Comparison of ENCODE assay signal across 13 cellular contexts in genomic region chr20:38731738-38732113, GRCh38. TPM values are rescaled to one million over a fixed set of nuclear protein-coding genes. Genes with fewer than 3 reads are reported as not detected.
DNase-seq lines count a peak whose midpoint lies in the region; ATAC-seq, FAIRE-seq and TF ChIP-seq lines count a peak whose summit lies in the region.
"Had no signal": no experiment of that assay in that cellular context is flagged by ENCODE, and none has a peak within 500 bp of the region (broad histone marks: within the 10 kb centered on the region; RNA-seq: fewer than 3 reads in every experiment).

No MANE protein-coding gene starts in this region.

- TF ChIP-seq EP300 in A549 (IDR thresholded peaks at IDR 0.05), result no peak

- DNase-seq in A549 (ENCODE audit: low read depth in 1 of 2, low spot score in 1 of 2) (no peak), Panc1 (ENCODE audit: low read depth, low spot score) (no peak), lower lobe of right lung (no peak), NCI-H2107 (lab: John Stamatoyannopoulos, UW) (no peak), GF-D8 (lab: John Stamatoyannopoulos, UW) (no peak)
- no peak for DNase-seq in CD4-positive, alpha-beta T cell
- no peak for DNase-seq in activated CD4-positive, CD25-positive, alpha-beta regulatory T cell treated with anti-CD3 and anti-CD28 coated beads, Interleukin-2, amount 50 U/mL, for 72 hours

- TF ChIP-seq CTCF in A549 (IDR thresholded peaks at IDR 0.05) (peak; percentile 16; the same call in 2 of the 3 replicates), Panc1 (IDR thresholded peaks at IDR 0.05) (no peak; the same call in none of the 2 replicates), lower lobe of right lung (IDR thresholded peaks at IDR 0.05) (peak; percentile 0)
- TF ChIP-seq CTCF in CD4-positive, alpha-beta T cell (IDR thresholded peaks at IDR 0.05), result no peak

- H3K4me1 Mint-ChIP-seq in CD4-positive, alpha-beta T cell (ENCODE audit: low read depth), result peaks cover 48% of the 10 kb centered on the region

- CTCF ChIA-PET in A549 (lab: Yijun Ruan, JAX), result interaction anchor here (0.7 to 4.1 kb wide), 29 partner anchors 9 to 116 kb away, joined by 3 to 52 read pairs (median 5); partner anchors contain the start of gene ACTR5
- CTCF ChIA-PET in CD4-positive, alpha-beta T cell (lab: Charles Lee), result no interaction called here
- CTCF ChIA-PET in Panc1 (lab: Charles Lee), result no interaction called here

- ATAC-seq in A549 (peak in 1 of 2 experiments; percentile 6; a peak in 2 of 6 replicates), Panc1 (peak; percentile 14), lower lobe of right lung (no peak), HG02759 (IDR thresholded peaks at IDR 0.05; ENCODE audit: unreplicated experiment) (no peak)
- no peak for ATAC-seq in CD4-positive, alpha-beta T cell (ENCODE audit: poor library complexity)

- intact Hi-C loops in CD4-positive, alpha-beta T cell (cut with DNase I, micrococcal nuclease), result loop anchor here (1.0 to 5.0 kb wide), 4 partner anchors 15 to 85 kb away; partner anchors contain the start of gene ACTR5 (in 1 of the 2)
- intact Hi-C loops in Panc1 (cut with micrococcal nuclease; ENCODE audit: unreplicated experiment), result loop anchor here (5.0 kb wide), 1 partner anchor 84 kb away; no protein-coding TSS in a partner anchor
- intact Hi-C loops in lower lobe of right lung (cut with DNase I), result no loop called here

- peaks cover 85% of the 10 kb centered on the region for H3K27me3 ChIP-seq in CD4-positive, alpha-beta T cell (ENCODE audit: control insufficient read depth, insufficient read depth, low read length)
- H3K27me3 ChIP-seq in Panc1 (ENCODE audit: control insufficient read depth, insufficient read depth, low read length) (peaks cover 41% of the 10 kb centered on the region), lower lobe of right lung (ENCODE audit: low read depth) (peaks cover 88% of the 10 kb centered on the region)

- no peaks in the 10 kb centered on the region for H3K36me3 ChIP-seq in Panc1 (ENCODE audit: control insufficient read depth, insufficient read depth, low read length)
- H3K36me3 ChIP-seq in lower lobe of right lung, result no peaks in the 10 kb centered on the region
- H3K36me3 ChIP-seq: gastroesophageal sphincter, tibial nerve had no signal

- H3K27me3 Mint-ChIP-seq in CD4-positive, alpha-beta T cell, result peaks cover 98% of the 10 kb centered on the region

- 88% methylated on average over 1 of the region's 1 CpG for WGBS in A549 (ENCODE audit: missing lambda C conversion rate)

- FAIRE-seq in A549 (lab: Jason Lieb, UNC), result no peak
- FAIRE-seq: endometrium had no signal

- H3K9me3 ChIP-seq in A549 (no peaks in the 10 kb centered on the region), Panc1 (ENCODE audit: control insufficient read depth, insufficient read depth, low read depth, low read length) (no peaks in the 10 kb centered on the region), lower lobe of right lung (no peaks in the 10 kb centered on the region)
- H3K9me3 ChIP-seq in CD4-positive, alpha-beta T cell (ENCODE audit: control insufficient read depth, low read length), result no peaks in the 10 kb centered on the region
- H3K9me3 ChIP-seq: gastroesophageal sphincter, tibial nerve had no signal

- H3K27ac ChIP-seq in A549 (no peak overlapping the region), Panc1 (ENCODE audit: low read length) (no peak overlapping the region), lower lobe of right lung (no peak overlapping the region)
- H3K27ac ChIP-seq in CD4-positive, alpha-beta T cell (ENCODE audit: low read depth, low read length), result no peak overlapping the region
- H3K27ac ChIP-seq: gastroesophageal sphincter, tibial nerve had no signal

- H3K9me3 Mint-ChIP-seq in CD4-positive, alpha-beta T cell, result no peaks in the 10 kb centered on the region
- H3K9me3 Mint-ChIP-seq: activated naive CD4-positive, alpha-beta T cell treated with anti-CD3 and anti-CD28 coated beads, Interleukin-2, amount 50 U/mL, for 72 hours had no signal

- TF ChIP-seq POLR2A in A549 (IDR thresholded peaks at IDR 0.05; ENCODE audit: low read length), result no peak

- peak overlapping the region; percentile 100 for H3K4me2 ChIP-seq in A549

- POLR2A ChIA-PET in A549 (lab: Yijun Ruan, JAX), result no interaction called here
- POLR2A ChIA-PET in CD4-positive, alpha-beta T cell (lab: Charles Lee), result interaction anchor here (0.8 kb wide), 1 partner anchor 58 kb away, joined by 3 read pairs; no protein-coding TSS in a partner anchor
- POLR2A ChIA-PET in Panc1 (lab: Charles Lee), result no interaction called here

- H3K36me3 Mint-ChIP-seq in CD4-positive, alpha-beta T cell (ENCODE audit: low read depth), result no peaks in the 10 kb centered on the region

- H3K4me1 ChIP-seq in A549 (peaks cover 5% of the 10 kb centered on the region; the same call in 1 of the 3 replicates), Panc1 (ENCODE audit: control insufficient read depth, insufficient read depth, low read length) (peaks cover 6% of the 10 kb centered on the region; the same call in 1 of the 2 replicates), lower lobe of right lung (peaks cover 17% of the 10 kb centered on the region)

- in situ Hi-C loops in Panc1 (cut with HindIII; ENCODE audit: low pct_unique_long_range_greater_than_20kb, low sequenced_read_pairs), result no loop called here

- peak overlapping the region; percentile 82 for H3K4me3 Mint-ChIP-seq in CD4-positive, alpha-beta T cell

- no peak overlapping the region; the same call in 2 of the 3 replicates for H3K4me3 ChIP-seq in A549
- H3K4me3 ChIP-seq in Panc1 (ENCODE audit: low read depth in 2 of 2, low read length in 2 of 2), result no peak overlapping the region
- H3K4me3 ChIP-seq in lower lobe of right lung, result no peak overlapping the region

- no TSS peak for BruUV-seq in Panc1 (replicated peaks; lab: Mats Ljungman, UMichigan)

- no peak for TF ChIP-seq RAD21 in A549 (conservative IDR thresholded peaks at IDR 0.05 in 1 of 2, IDR thresholded peaks at IDR 0.05 in 1 of 2)

- no peak overlapping the region for H3K27ac Mint-ChIP-seq in CD4-positive, alpha-beta T cell
- H3K27ac Mint-ChIP-seq: activated naive CD4-positive, alpha-beta T cell treated with anti-CD3 and anti-CD28 coated beads, Interleukin-2, amount 50 U/mL, for 72 hours had no signal

TF ChIP-seq in A549, 52 proteins besides CTCF, POLR2A, EP300 and RAD21:
- TF ChIP-seq CBX8 (IDR thresholded peaks at IDR 0.05) (peak; percentile 87), KDM5A (IDR thresholded peaks at IDR 0.05) (no peak), USF2 (IDR thresholded peaks at IDR 0.05) (no peak), GATA3 (IDR thresholded peaks at IDR 0.05; ENCODE audit: borderline replicate concordance) (no peak)

RNA-seq across cellular contexts. Expression of gene SLC32A1, which starts 7.4 kb away (rescaled TPM):
- not detected in 2 replicates for polyA plus RNA-seq in A549 (2011; rRNA removed)
- not detected in 2 replicates for polyA plus RNA-seq in A549 (2012; cell fraction: cytosol; rRNA removed)
- polyA plus RNA-seq in A549 (2012; cell fraction: nucleus; rRNA removed), result not detected in 2 replicates
- polyA plus RNA-seq in A549 (2017; fragmentation: RNase III; extraction: RNeasy Plus Mini Kit Qiagen cat#74134 plus additional on column Dnase treatment), result not detected in 3 replicates
- polyA minus RNA-seq in A549 (2011; rRNA and poly(A)+ RNA removed), result not detected in 2 replicates
- not detected for total RNA-seq in CD4-positive, alpha-beta T cell
- not detected for total RNA-seq in Panc1 (2021; ENCODE audit: unreplicated experiment)
- polyA plus RNA-seq in Panc1 (2012; ENCODE audit: insufficient read length), result not detected
- total RNA-seq in lower lobe of right lung, result not detected
- total RNA-seq: activated naive CD4-positive, alpha-beta T cell treated with anti-CD3 and anti-CD28 coated beads, Interleukin-2, amount 50 U/mL, for 72 hours; gastroesophageal sphincter; RPMI7951; tibial nerve had no signal

RNA-seq across cellular contexts. Expression of gene ACTR5, which starts 16.5 kb away (rescaled TPM):
- 11.9 and 13.4 TPM in 2 replicates for polyA plus RNA-seq in A549 (2011; rRNA removed)
- 10.2 and 11.2 TPM in 2 replicates for polyA plus RNA-seq in A549 (2012; cell fraction: cytosol; rRNA removed)
- 19.4 and 21.0 TPM in 2 replicates for polyA plus RNA-seq in A549 (2012; cell fraction: nucleus; rRNA removed)
- 7.7 to 9.3 TPM (median 8.8 TPM) in 3 replicates for polyA plus RNA-seq in A549 (2017; fragmentation: RNase III; extraction: RNeasy Plus Mini Kit Qiagen cat#74134 plus additional on column Dnase treatment)
- 9.3 and 11.0 TPM in 2 replicates for polyA minus RNA-seq in A549 (2011; rRNA and poly(A)+ RNA removed)
- total RNA-seq in CD4-positive, alpha-beta T cell, result 10 to 100 TPM; 11.1 to 11.9 TPM
- total RNA-seq in Panc1 (2021; ENCODE audit: unreplicated experiment), result 12.1 TPM
- polyA plus RNA-seq in Panc1 (2012; ENCODE audit: insufficient read length), result 8.8 TPM
- 6.0 TPM for total RNA-seq in lower lobe of right lung

Comparison
In these comparisons a context has a peak if more than half of its experiments do, and no peak if none do; other contexts are left out.
1. CTCF ChIP-seq: peak in A549 (single experiment) and lower lobe of right lung (single experiment); none in CD4-positive, alpha-beta T cell (single experiment) and Panc1 (single experiment).